Comparison of ENCODE assay signal across 12 cellular contexts in the genomic region with DNA sequence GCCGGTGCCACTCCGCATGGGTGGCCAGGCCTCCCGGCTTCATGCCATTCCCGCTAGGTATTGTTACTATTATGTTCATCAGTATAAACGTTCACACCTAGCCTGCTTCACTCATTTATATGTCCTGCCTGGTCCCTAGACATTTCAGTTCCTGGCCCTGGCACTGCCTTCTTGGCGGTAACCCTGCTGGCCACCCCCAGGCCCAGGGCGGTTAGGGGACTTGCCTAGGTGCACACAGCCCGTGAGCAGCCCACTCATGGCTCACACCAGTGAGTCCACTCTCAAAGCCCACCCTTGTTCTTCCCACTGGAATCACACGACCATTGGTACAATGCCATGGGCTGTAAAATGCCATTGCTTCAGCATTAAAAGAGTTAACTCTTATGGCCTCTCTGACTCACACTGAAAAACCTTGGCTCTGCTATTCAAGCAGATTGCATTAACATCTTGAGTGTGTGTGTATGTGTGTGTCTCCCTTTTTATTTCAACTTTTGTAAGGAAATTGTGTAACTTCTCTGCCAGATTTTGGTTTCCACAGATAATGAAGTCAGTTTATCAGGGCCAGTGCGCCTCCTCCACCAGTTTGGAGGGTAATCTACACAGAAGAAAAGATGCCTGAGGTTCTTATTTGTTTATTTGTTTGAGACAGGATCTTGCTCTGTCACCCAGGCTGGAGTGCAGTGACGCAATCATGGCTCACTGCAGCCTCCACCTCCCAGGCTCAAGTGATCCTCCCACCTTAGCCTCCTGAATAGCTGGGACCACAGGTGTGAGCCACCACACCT.
DNase-seq lines count a peak whose midpoint lies in the region; ATAC-seq lines count a peak whose summit lies in the region.
"Had no signal": no experiment of that assay in that cellular context is flagged by ENCODE, and none has a peak within 500 bp of the region (broad histone marks: within the 10 kb centered on the region; RNA-seq: fewer than 3 reads in every experiment).

No MANE protein-coding gene starts in this region.

- H3K9me3 Mint-ChIP-seq in natural killer cell treated with Interleukin-12 subunit alpha and Interleukin-12 subunit beta and Interleukin-15 and Interleukin-18, amount 100 ng/mL, for 72 hours: no peaks in the 10 kb centered on the region
- H3K9me3 Mint-ChIP-seq in CD4-positive, alpha-beta memory T cell: peaks cover 0 to 4% (median 0%) of the 10 kb centered on the region in 8 donors
- H3K9me3 Mint-ChIP-seq in activated CD4-positive, alpha-beta T cell treated with anti-CD3 and anti-CD28 coated beads, Interleukin-2, amount 10 ng/mL, durations not matched to agents 24 days and 14 days: peaks cover 2% of the 10 kb centered on the region
- H3K9me3 Mint-ChIP-seq: GM23338 had no signal

- H3K4me3 ChIP-seq in CD4-positive, alpha-beta memory T cell (ENCODE audit: low read length in 2 of 2): no peak overlapping the region
- H3K4me3 ChIP-seq: GM23338, right lobe of liver, uterus had no signal

- H3K4me1 Mint-ChIP-seq in natural killer cell treated with Interleukin-12 subunit alpha and Interleukin-12 subunit beta and Interleukin-15 and Interleukin-18, amount 100 ng/mL, for 72 hours (ENCODE audit: low read depth in 2 of 2): peaks cover 0 to 3% of the 10 kb centered on the region in 2 donors
- no peaks in the 10 kb centered on the region for H3K4me1 Mint-ChIP-seq in CD4-positive, alpha-beta memory T cell
- no peaks in the 10 kb centered on the region for H3K4me1 Mint-ChIP-seq in activated CD4-positive, alpha-beta T cell treated with anti-CD3 and anti-CD28 coated beads, Interleukin-2, amount 10 ng/mL, durations not matched to agents 24 days and 14 days

- H3K27me3 Mint-ChIP-seq in natural killer cell treated with Interleukin-12 subunit alpha and Interleukin-12 subunit beta and Interleukin-15 and Interleukin-18, amount 100 ng/mL, for 72 hours: peaks cover 3 to 16% of the 10 kb centered on the region in 2 donors
- peaks cover 6 to 10% of the 10 kb centered on the region in 2 donors for H3K27me3 Mint-ChIP-seq in CD4-positive, alpha-beta memory T cell
- peaks cover 5% of the 10 kb centered on the region for H3K27me3 Mint-ChIP-seq in activated CD4-positive, alpha-beta T cell treated with anti-CD3 and anti-CD28 coated beads, Interleukin-2, amount 10 ng/mL, durations not matched to agents 24 days and 14 days

- ATAC-seq in natural killer cell treated with Interleukin-12 subunit alpha and Interleukin-12 subunit beta and Interleukin-15 and Interleukin-18, amount 100 ng/mL, for 72 hours: peak; percentile 43 to 53
- ATAC-seq: GM23338 had no signal

- H3K27me3 ChIP-seq in CD4-positive, alpha-beta memory T cell (ENCODE audit: insufficient read depth, low read length): no peaks in the 10 kb centered on the region
- H3K27me3 ChIP-seq: right lobe of liver, uterus had no signal

- peak; percentile 60 for DNase-seq in CD1c-positive myeloid dendritic cell (ENCODE audit: extremely low spot score)
- peak; percentile 91 to 95 for DNase-seq in NOMO-1 (lab: John Stamatoyannopoulos, UW; ENCODE audit: unreplicated experiment in 2 of 2)
- DNase-seq in ecto neural progenitor cell (ENCODE audit: low spot score): peak; percentile 29
- DNase-seq in natural killer cell treated with Interleukin-12 subunit alpha and Interleukin-12 subunit beta and Interleukin-15 and Interleukin-18, amount 100 ng/mL, for 72 hours (ENCODE audit: low spot score): no peak
- DNase-seq in CD4-positive, alpha-beta memory T cell: no peak
- DNase-seq in NCI-H774 (lab: John Stamatoyannopoulos, UW): no peak
- no peak for DNase-seq in G401 (ENCODE audit: low spot score)
- DNase-seq in activated CD4-positive, alpha-beta T cell treated with anti-CD3 and anti-CD28 coated beads, Interleukin-2, amount 10 ng/mL, durations not matched to agents 24 days and 14 days: no peak
- DNase-seq: activated gamma-delta T cell, right lobe of liver had no signal

- H3K27ac Mint-ChIP-seq in natural killer cell treated with Interleukin-12 subunit alpha and Interleukin-12 subunit beta and Interleukin-15 and Interleukin-18, amount 100 ng/mL, for 72 hours: no peak overlapping the region
- H3K27ac Mint-ChIP-seq in CD4-positive, alpha-beta memory T cell: no peak overlapping the region
- no peak overlapping the region for H3K27ac Mint-ChIP-seq in activated CD4-positive, alpha-beta T cell treated with anti-CD3 and anti-CD28 coated beads, Interleukin-2, amount 10 ng/mL, durations not matched to agents 24 days and 14 days
- H3K27ac Mint-ChIP-seq: GM23338 had no signal

- intact Hi-C loops in CD4-positive, alpha-beta memory T cell (cut with micrococcal nuclease): no loop called here
- intact Hi-C loops in activated CD4-positive, alpha-beta T cell treated with anti-CD3 and anti-CD28 coated beads, Interleukin-2, amount 10 ng/mL, durations not matched to agents 24 days and 14 days (cut with micrococcal nuclease): no loop called here

- POLR2A ChIA-PET in CD4-positive, alpha-beta memory T cell (lab: Charles Lee; ENCODE audit: partially characterized antibody): no interaction called here

- CTCF ChIA-PET in CD4-positive, alpha-beta memory T cell (lab: Charles Lee; ENCODE audit: partially characterized antibody): no interaction called here

- in situ Hi-C loops in G401 (cut with HindIII; ENCODE audit: low sequenced_read_pairs): no loop called here

- no peak overlapping the region for H3K27ac ChIP-seq in CD4-positive, alpha-beta memory T cell (ENCODE audit: low read depth, low read length)
- H3K27ac ChIP-seq: right lobe of liver had no signal

- H3K4me3 Mint-ChIP-seq in natural killer cell treated with Interleukin-12 subunit alpha and Interleukin-12 subunit beta and Interleukin-15 and Interleukin-18, amount 100 ng/mL, for 72 hours: no peak overlapping the region
- H3K4me3 Mint-ChIP-seq in CD4-positive, alpha-beta memory T cell: no peak overlapping the region
- H3K4me3 Mint-ChIP-seq in activated CD4-positive, alpha-beta T cell treated with anti-CD3 and anti-CD28 coated beads, Interleukin-2, amount 10 ng/mL, durations not matched to agents 24 days and 14 days: no peak overlapping the region
- H3K4me3 Mint-ChIP-seq: GM23338 had no signal

- H3K36me3 Mint-ChIP-seq in natural killer cell treated with Interleukin-12 subunit alpha and Interleukin-12 subunit beta and Interleukin-15 and Interleukin-18, amount 100 ng/mL, for 72 hours: no peaks in the 10 kb centered on the region
- no peaks in the 10 kb centered on the region for H3K36me3 Mint-ChIP-seq in CD4-positive, alpha-beta memory T cell
- no peaks in the 10 kb centered on the region for H3K36me3 Mint-ChIP-seq in activated CD4-positive, alpha-beta T cell treated with anti-CD3 and anti-CD28 coated beads, Interleukin-2, amount 10 ng/mL, durations not matched to agents 24 days and 14 days (ENCODE audit: low read depth)

- no peaks in the 10 kb centered on the region for H3K9me3 ChIP-seq in CD4-positive, alpha-beta memory T cell (ENCODE audit: control insufficient read depth in 1 of 2, low read length in 2 of 2)
- H3K9me3 ChIP-seq: right lobe of liver, uterus had no signal

- no peaks in the 10 kb centered on the region for H3K36me3 ChIP-seq in CD4-positive, alpha-beta memory T cell (ENCODE audit: insufficient read depth, low read length)
- H3K36me3 ChIP-seq: right lobe of liver, uterus had no signal

- no peaks in the 10 kb centered on the region for H3K4me1 ChIP-seq in CD4-positive, alpha-beta memory T cell (ENCODE audit: insufficient read depth, low read length)
- H3K4me1 ChIP-seq: uterus had no signal

Comparison
In these comparisons a context has a peak if more than half of its experiments do, and no peak if none do; other contexts are left out.
1. DNase-seq: peak in CD1c-positive myeloid dendritic cell (single experiment), NOMO-1 (2 of 2) and ecto neural progenitor cell (single experiment); none in natural killer cell treated with Interleukin-12 subunit alpha and Interleukin-12 subunit beta and Interleukin-15 and Interleukin-18, amount 100 ng/mL, for 72 hours (single experiment), CD4-positive, alpha-beta memory T cell (0 of 5), NCI-H774 (single experiment), G401 (single experiment) and activated CD4-positive, alpha-beta T cell treated with anti-CD3 and anti-CD28 coated beads, Interleukin-2, amount 10 ng/mL, durations not matched to agents 24 days and 14 days (single experiment).